Comparison of ENCODE assay signal across 2 cellular contexts in genomic region chr2:190864375-190864774, GRCh38.
TF ChIP-seq lines count a peak whose summit lies in the region.

No MANE protein-coding gene starts in this region.

TF ChIP-seq in SK-N-SH treated with all-trans-retinoic acid at 6 μM for 48 hours, 23 proteins besides CTCF, POLR2A, EP300 and RAD21 (continued from another document):
- TF ChIP-seq, protein P1, sequence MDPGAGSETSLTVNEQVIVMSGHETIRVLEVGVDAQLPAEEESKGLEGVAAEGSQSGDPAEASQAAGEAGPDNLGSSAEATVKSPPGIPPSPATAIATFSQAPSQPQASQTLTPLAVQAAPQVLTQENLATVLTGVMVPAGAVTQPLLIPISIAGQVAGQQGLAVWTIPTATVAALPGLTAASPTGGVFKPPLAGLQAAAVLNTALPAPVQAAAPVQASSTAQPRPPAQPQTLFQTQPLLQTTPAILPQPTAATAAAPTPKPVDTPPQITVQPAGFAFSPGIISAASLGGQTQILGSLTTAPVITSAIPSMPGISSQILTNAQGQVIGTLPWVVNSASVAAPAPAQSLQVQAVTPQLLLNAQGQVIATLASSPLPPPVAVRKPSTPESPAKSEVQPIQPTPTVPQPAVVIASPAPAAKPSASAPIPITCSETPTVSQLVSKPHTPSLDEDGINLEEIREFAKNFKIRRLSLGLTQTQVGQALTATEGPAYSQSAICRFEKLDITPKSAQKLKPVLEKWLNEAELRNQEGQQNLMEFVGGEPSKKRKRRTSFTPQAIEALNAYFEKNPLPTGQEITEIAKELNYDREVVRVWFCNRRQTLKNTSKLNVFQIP (CRISPR knock-in tag; IDR thresholded peaks at IDR 0.05; ENCODE audit: borderline replicate concordance, low read depth): no peak
- TF ChIP-seq, protein P2, sequence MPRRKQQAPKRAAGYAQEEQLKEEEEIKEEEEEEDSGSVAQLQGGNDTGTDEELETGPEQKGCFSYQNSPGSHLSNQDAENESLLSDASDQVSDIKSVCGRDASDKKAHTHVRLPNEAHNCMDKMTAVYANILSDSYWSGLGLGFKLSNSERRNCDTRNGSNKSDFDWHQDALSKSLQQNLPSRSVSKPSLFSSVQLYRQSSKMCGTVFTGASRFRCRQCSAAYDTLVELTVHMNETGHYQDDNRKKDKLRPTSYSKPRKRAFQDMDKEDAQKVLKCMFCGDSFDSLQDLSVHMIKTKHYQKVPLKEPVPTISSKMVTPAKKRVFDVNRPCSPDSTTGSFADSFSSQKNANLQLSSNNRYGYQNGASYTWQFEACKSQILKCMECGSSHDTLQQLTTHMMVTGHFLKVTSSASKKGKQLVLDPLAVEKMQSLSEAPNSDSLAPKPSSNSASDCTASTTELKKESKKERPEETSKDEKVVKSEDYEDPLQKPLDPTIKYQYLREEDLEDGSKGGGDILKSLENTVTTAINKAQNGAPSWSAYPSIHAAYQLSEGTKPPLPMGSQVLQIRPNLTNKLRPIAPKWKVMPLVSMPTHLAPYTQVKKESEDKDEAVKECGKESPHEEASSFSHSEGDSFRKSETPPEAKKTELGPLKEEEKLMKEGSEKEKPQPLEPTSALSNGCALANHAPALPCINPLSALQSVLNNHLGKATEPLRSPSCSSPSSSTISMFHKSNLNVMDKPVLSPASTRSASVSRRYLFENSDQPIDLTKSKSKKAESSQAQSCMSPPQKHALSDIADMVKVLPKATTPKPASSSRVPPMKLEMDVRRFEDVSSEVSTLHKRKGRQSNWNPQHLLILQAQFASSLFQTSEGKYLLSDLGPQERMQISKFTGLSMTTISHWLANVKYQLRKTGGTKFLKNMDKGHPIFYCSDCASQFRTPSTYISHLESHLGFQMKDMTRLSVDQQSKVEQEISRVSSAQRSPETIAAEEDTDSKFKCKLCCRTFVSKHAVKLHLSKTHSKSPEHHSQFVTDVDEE (CRISPR knock-in tag; IDR thresholded peaks at IDR 0.05): no peak

TF ChIP-seq in SK-N-SH, 30 proteins besides CTCF, POLR2A, EP300 and RAD21:
- no peak for TF ChIP-seq MEF2A (IDR thresholded peaks at IDR 0.05; ENCODE audit: borderline replicate concordance, low read depth)
- TF ChIP-seq YY1 (IDR thresholded peaks at IDR 0.05; ENCODE audit: low read depth): no peak
- no peak for TF ChIP-seq RCOR1 (IDR thresholded peaks at IDR 0.05; ENCODE audit: low read length)
- no peak for TF ChIP-seq GABPA (IDR thresholded peaks at IDR 0.05; ENCODE audit: low read depth)
- no peak for TF ChIP-seq NRF1 (IDR thresholded peaks at IDR 0.05; ENCODE audit: low read depth, low read length)
